Comparison of ENCODE assay signal across 13 cellular contexts in the genomic region with DNA sequence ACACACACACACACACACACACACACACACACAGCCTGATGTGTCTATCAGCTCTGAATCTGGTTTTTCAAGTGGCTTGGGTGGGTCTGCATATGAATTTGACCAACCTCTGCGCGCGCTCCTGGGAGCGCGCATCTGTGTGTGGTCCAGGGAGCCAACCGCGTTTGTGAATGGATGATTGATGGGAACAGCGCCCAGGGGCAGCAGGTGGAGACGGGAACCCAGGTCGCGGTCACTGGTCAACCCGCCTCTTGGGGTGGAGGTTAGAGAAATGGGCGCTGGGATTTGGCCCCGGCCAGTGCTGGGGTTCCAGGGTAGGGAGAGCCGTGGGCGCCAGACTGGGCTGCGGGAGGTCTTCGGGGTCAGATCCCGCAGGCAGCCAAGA.
DNase-seq lines count a peak whose midpoint lies in the region; ATAC-seq and TF ChIP-seq lines count a peak whose summit lies in the region.
"Had no signal": no experiment of that assay in that cellular context is flagged by ENCODE, and none has a peak within 500 bp of the region (broad histone marks: within the 10 kb centered on the region; RNA-seq: fewer than 3 reads in every experiment).

No MANE protein-coding gene starts in this region.

- H3K36me3 Mint-ChIP-seq in stimulated activated naive B cell treated with anti-CD40 and anti-IgM and Interleukin-4, amounts not matched to agents 10 μg/mL and 1 μg/mL and 100 μg/mL, for 72 hours: peaks cover 3% of the 10 kb centered on the region in 2 donors
- H3K36me3 Mint-ChIP-seq in stimulated activated effector memory CD8-positive, alpha-beta T cell treated with anti-CD3 and anti-CD28 coated beads, Interleukin-12 subunit alpha, Interleukin-12 subunit beta, amount 100 ng/mL, for 72 hours: no peaks in the 10 kb centered on the region
- H3K36me3 Mint-ChIP-seq: activated naive CD4-positive, alpha-beta T cell treated with anti-CD3 and anti-CD28 coated beads, Interleukin-2, amount 10 ng/mL, durations not matched to agents 7 days and 5 days had no signal

- H3K27me3 Mint-ChIP-seq in stimulated activated naive B cell treated with anti-CD40 and anti-IgM and Interleukin-4, amounts not matched to agents 10 μg/mL and 1 μg/mL and 100 μg/mL, for 72 hours: peaks cover 27 to 37% of the 10 kb centered on the region in 2 donors

- no peaks in the 10 kb centered on the region for H3K9me3 ChIP-seq in HUES6 (ENCODE audit: control insufficient read depth, insufficient read depth, low read depth, low read length)
- no peaks in the 10 kb centered on the region for H3K9me3 ChIP-seq in iPS-15b (ENCODE audit: control insufficient read depth, insufficient read depth, low read length)
- H3K9me3 ChIP-seq in ascending aorta: no peaks in the 10 kb centered on the region

- no peak for ATAC-seq in stimulated activated naive B cell treated with anti-CD40 and anti-IgM and Interleukin-4, amounts not matched to agents 10 μg/mL and 1 μg/mL and 100 μg/mL, for 72 hours (replicated peaks)
- no peak for ATAC-seq in stimulated activated effector memory CD8-positive, alpha-beta T cell treated with anti-CD3 and anti-CD28 coated beads, Interleukin-12 subunit alpha, Interleukin-12 subunit beta, amount 100 ng/mL, for 72 hours
- ATAC-seq in HG02623 (IDR thresholded peaks at IDR 0.05; ENCODE audit: unreplicated experiment): no peak
- ATAC-seq: esophagus mucosa had no signal

- no peak overlapping the region for H3K9ac ChIP-seq in HUES6 (ENCODE audit: low read length)
- no peak overlapping the region for H3K9ac ChIP-seq in iPS-15b (ENCODE audit: low read depth, low read length)

- H3K9me3 Mint-ChIP-seq in stimulated activated naive B cell treated with anti-CD40 and anti-IgM and Interleukin-4, amounts not matched to agents 10 μg/mL and 1 μg/mL and 100 μg/mL, for 72 hours: peaks cover 9 to 12% of the 10 kb centered on the region in 2 donors
- H3K9me3 Mint-ChIP-seq in stimulated activated effector memory CD8-positive, alpha-beta T cell treated with anti-CD3 and anti-CD28 coated beads, Interleukin-12 subunit alpha, Interleukin-12 subunit beta, amount 100 ng/mL, for 72 hours: peaks cover 6% of the 10 kb centered on the region

- peak overlapping the region; percentile 21 for H3K27ac Mint-ChIP-seq in stimulated activated naive B cell treated with anti-CD40 and anti-IgM and Interleukin-4, amounts not matched to agents 10 μg/mL and 1 μg/mL and 100 μg/mL, for 72 hours
- H3K27ac Mint-ChIP-seq in stimulated activated effector memory CD8-positive, alpha-beta T cell treated with anti-CD3 and anti-CD28 coated beads, Interleukin-12 subunit alpha, Interleukin-12 subunit beta, amount 100 ng/mL, for 72 hours: no peak overlapping the region
- H3K27ac Mint-ChIP-seq: activated naive CD4-positive, alpha-beta T cell treated with anti-CD3 and anti-CD28 coated beads, Interleukin-2, amount 10 ng/mL, durations not matched to agents 7 days and 5 days had no signal

- peak overlapping the region; percentile 79 for H3K4me3 ChIP-seq in HUES6 (ENCODE audit: low read depth, low read length)
- peak overlapping the region; percentile 59 for H3K4me3 ChIP-seq in iPS-15b (ENCODE audit: low read depth, low read length)
- H3K4me3 ChIP-seq in ascending aorta: no peak overlapping the region

- H3K4me1 Mint-ChIP-seq in stimulated activated naive B cell treated with anti-CD40 and anti-IgM and Interleukin-4, amounts not matched to agents 10 μg/mL and 1 μg/mL and 100 μg/mL, for 72 hours: no peaks in the 10 kb centered on the region
- H3K4me1 Mint-ChIP-seq in stimulated activated effector memory CD8-positive, alpha-beta T cell treated with anti-CD3 and anti-CD28 coated beads, Interleukin-12 subunit alpha, Interleukin-12 subunit beta, amount 100 ng/mL, for 72 hours: peaks cover 5% of the 10 kb centered on the region
- H3K4me1 Mint-ChIP-seq: activated naive CD4-positive, alpha-beta T cell treated with anti-CD3 and anti-CD28 coated beads, Interleukin-2, amount 10 ng/mL, durations not matched to agents 7 days and 5 days; neural crest cell had no signal

- H3K27me3 ChIP-seq in HUES6 (ENCODE audit: control insufficient read depth, insufficient read depth, low read length) (peaks cover 75% of the 10 kb centered on the region), iPS-15b (ENCODE audit: control insufficient read depth, insufficient read depth, low read length) (peaks cover 41% of the 10 kb centered on the region), ascending aorta (no peaks in the 10 kb centered on the region)

- no peaks in the 10 kb centered on the region for H3K36me3 ChIP-seq in HUES6 (ENCODE audit: control insufficient read depth, insufficient read depth, low read length)
- no peaks in the 10 kb centered on the region for H3K36me3 ChIP-seq in iPS-15b (ENCODE audit: control insufficient read depth, insufficient read depth, low read length)
- H3K36me3 ChIP-seq in ascending aorta: no peaks in the 10 kb centered on the region

- DNase-seq in NCI-H748 treated with DMSO at 0.1 percent for 48 hours (lab: John Stamatoyannopoulos, UW): peak; percentile 7
- DNase-seq in stimulated activated naive B cell treated with anti-CD40 and anti-IgM and Interleukin-4, amounts not matched to agents 10 μg/mL and 1 μg/mL and 100 μg/mL, for 72 hours: no peak
- no peak for DNase-seq in stimulated activated effector memory CD8-positive, alpha-beta T cell treated with anti-CD3 and anti-CD28 coated beads, Interleukin-12 subunit alpha, Interleukin-12 subunit beta, amount 100 ng/mL, for 72 hours (ENCODE audit: low spot score in 2 of 2)
- DNase-seq in ascending aorta (ENCODE audit: low spot score in 2 of 2): no peak
- DNase-seq: activated CD4-positive, alpha-beta T cell treated with anti-CD3 and anti-CD28 coated beads, Interleukin-2, amount 50 U/mL, for 4 hours; activated naive CD4-positive, alpha-beta T cell treated with anti-CD3 and anti-CD28 coated beads, Interleukin-2, amount 10 ng/mL, durations not matched to agents 7 days and 5 days; activated T-cell treated with anti-CD3 and anti-CD28 coated beads, Interleukin-2, amount 50 U/mL, for 1 hour; MM.1S had no signal

- peak overlapping the region in 1 of 2 donors; percentile 31 for H3K4me3 Mint-ChIP-seq in stimulated activated naive B cell treated with anti-CD40 and anti-IgM and Interleukin-4, amounts not matched to agents 10 μg/mL and 1 μg/mL and 100 μg/mL, for 72 hours
- H3K4me3 Mint-ChIP-seq in stimulated activated effector memory CD8-positive, alpha-beta T cell treated with anti-CD3 and anti-CD28 coated beads, Interleukin-12 subunit alpha, Interleukin-12 subunit beta, amount 100 ng/mL, for 72 hours: no peak overlapping the region
- H3K4me3 Mint-ChIP-seq: activated naive CD4-positive, alpha-beta T cell treated with anti-CD3 and anti-CD28 coated beads, Interleukin-2, amount 10 ng/mL, durations not matched to agents 7 days and 5 days; neural crest cell had no signal

- H3K27ac ChIP-seq in HUES6 (ENCODE audit: low read depth, low read length) (no peak overlapping the region), ascending aorta (no peak overlapping the region)

- H3K4me1 ChIP-seq in HUES6 (ENCODE audit: control insufficient read depth, insufficient read depth, low read length) (no peaks in the 10 kb centered on the region), iPS-15b (ENCODE audit: control insufficient read depth, insufficient read depth, low read length) (no peaks in the 10 kb centered on the region), ascending aorta (no peaks in the 10 kb centered on the region)

- TF ChIP-seq CTCF in ascending aorta (IDR thresholded peaks at IDR 0.05): no peak

- intact Hi-C loops in ascending aorta (cut with DNase I): no loop called here

Comparison
In these comparisons a context has a peak if more than half of its experiments do, and no peak if none do; other contexts are left out.
1. H3K4me3 ChIP-seq: peak in HUES6 (single experiment) and iPS-15b (single experiment); none in ascending aorta (0 of 2).